ENCODE assay signal across 20 cellular contexts in the genomic region with DNA sequence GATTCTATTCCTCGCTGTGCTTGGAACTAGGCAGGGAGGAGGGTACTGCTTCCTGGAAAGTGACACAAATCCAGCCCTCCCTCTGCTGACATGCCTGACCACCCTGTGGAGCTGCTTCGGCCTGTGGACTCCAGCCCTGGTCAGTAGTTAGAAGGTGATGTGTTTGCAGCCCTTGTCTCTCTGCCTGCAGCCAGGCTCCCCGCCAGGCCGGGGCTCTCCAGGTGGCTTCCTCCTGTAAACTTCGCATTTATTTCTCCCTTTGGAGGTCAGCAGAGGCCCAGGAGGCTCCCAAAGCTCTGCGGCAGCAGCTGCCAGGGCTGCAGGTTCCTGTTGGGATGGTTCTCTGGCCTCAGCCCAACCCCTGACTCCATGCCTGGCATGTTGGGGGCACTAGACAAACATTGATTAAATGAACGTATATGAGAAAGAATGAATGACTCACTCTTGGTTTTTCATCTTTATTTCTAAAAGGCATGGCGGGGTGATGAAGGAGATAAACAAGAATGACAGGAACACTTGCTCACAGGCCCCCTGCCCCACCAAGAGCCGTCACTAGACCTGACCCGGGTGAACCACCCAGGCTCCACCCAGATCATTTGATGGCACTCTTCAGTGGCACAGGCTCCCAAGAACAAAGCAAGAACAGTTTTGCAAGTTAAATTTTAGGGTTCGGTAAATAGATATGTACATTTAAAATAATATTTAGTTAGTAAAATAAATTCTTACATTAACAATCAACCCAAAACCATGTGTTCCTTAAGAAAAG. TPM values are rescaled to one million over a fixed set of nuclear protein-coding genes. Genes with fewer than 3 reads are reported as not detected.
"Had no signal": no experiment of that assay in that cellular context is flagged by ENCODE, and none has a peak within 500 bp of the region (broad histone marks: within the 10 kb centered on the region; RNA-seq: fewer than 3 reads in every experiment).

No MANE protein-coding gene starts in this region.

- H3K4me3 ChIP-seq: tibial artery, vagina had no signal

- H3K9me3 ChIP-seq: tibial artery, vagina had no signal

- H3K4me1 Mint-ChIP-seq: activated T-helper 17 cell treated with anti-CD3 and anti-CD28 coated beads, Interleukin-2, amount 50 U/mL, for 72 hours had no signal

- H3K9me3 Mint-ChIP-seq: activated B cell treated with CpG ODN at 0.5 μM for 24 hours; activated CD4-positive, alpha-beta T cell treated with anti-CD3 and anti-CD28 coated beads, Interleukin-2, amount 10 ng/mL, durations not matched to agents 7 days and 5 days; activated T-helper 17 cell treated with anti-CD3 and anti-CD28 coated beads, Interleukin-2, amount 50 U/mL, for 72 hours; dendritic cell treated with granulocyte-macrophage colony-stimulating factor and Interleukin-4, amounts not matched to agents 40 ng/mL and 50 ng/mL, for 4 days had no signal

- H3K27me3 ChIP-seq: vagina had no signal

- H3K4me3 Mint-ChIP-seq: activated B cell treated with CpG ODN at 0.5 μM for 24 hours; activated CD4-positive, alpha-beta T cell treated with anti-CD3 and anti-CD28 coated beads, Interleukin-2, amount 10 ng/mL, durations not matched to agents 7 days and 5 days; activated T-helper 17 cell treated with anti-CD3 and anti-CD28 coated beads, Interleukin-2, amount 50 U/mL, for 72 hours; dendritic cell treated with granulocyte-macrophage colony-stimulating factor and Interleukin-4, amounts not matched to agents 40 ng/mL and 50 ng/mL, for 4 days; effector memory CD8-positive, alpha-beta T cell; naive thymus-derived CD8-positive, alpha-beta T cell; stimulated activated memory B cell treated with anti-CD40 and anti-IgM and Interleukin-4, amounts not matched to agents 10 μg/mL and 1 μg/mL and 100 μg/mL, for 72 hours had no signal

- H3K36me3 ChIP-seq: brain microvascular endothelial cell, tibial artery, vagina had no signal

- DNase-seq: activated B cell treated with CpG ODN at 0.5 μM for 24 hours; activated CD4-positive, alpha-beta T cell treated with anti-CD3 and anti-CD28 coated beads, Interleukin-2, amount 10 ng/mL, durations not matched to agents 7 days and 5 days; activated CD8-positive, alpha-beta memory T cell treated with anti-CD3 and anti-CD28 coated beads for 24 hours; activated naive CD4-positive, alpha-beta T cell treated with Interleukin-2 at 50 U/mL for 16 hours; anterior cingulate cortex; brain microvascular endothelial cell; cerebellar nuclear complex; effector memory CD8-positive, alpha-beta T cell; head of caudate nucleus; naive thymus-derived CD8-positive, alpha-beta T cell; posterior cingulate gyrus; stimulated activated CD4-positive, alpha-beta T cell treated with anti-CD3 and anti-CD28 coated beads, Interleukin-2, amount 100 ng/mL, for 48 hours; tibial artery had no signal

- H3K36me3 Mint-ChIP-seq: stimulated activated memory B cell treated with anti-CD40 and anti-IgM and Interleukin-4, amounts not matched to agents 10 μg/mL and 1 μg/mL and 100 μg/mL, for 72 hours had no signal

- H3K27ac Mint-ChIP-seq: activated B cell treated with CpG ODN at 0.5 μM for 24 hours; activated CD4-positive, alpha-beta T cell treated with anti-CD3 and anti-CD28 coated beads, Interleukin-2, amount 10 ng/mL, durations not matched to agents 7 days and 5 days; activated T-helper 17 cell treated with anti-CD3 and anti-CD28 coated beads, Interleukin-2, amount 50 U/mL, for 72 hours; dendritic cell treated with granulocyte-macrophage colony-stimulating factor and Interleukin-4, amounts not matched to agents 40 ng/mL and 50 ng/mL, for 4 days; effector memory CD8-positive, alpha-beta T cell; naive thymus-derived CD8-positive, alpha-beta T cell; stimulated activated memory B cell treated with anti-CD40 and anti-IgM and Interleukin-4, amounts not matched to agents 10 μg/mL and 1 μg/mL and 100 μg/mL, for 72 hours had no signal

- H3K27ac ChIP-seq: brain microvascular endothelial cell, tibial artery, vagina had no signal

- FAIRE-seq: frontal cortex, TTC549 had no signal

- ATAC-seq: activated T-helper 17 cell treated with anti-CD3 and anti-CD28 coated beads, Interleukin-2, amount 50 U/mL, for 72 hours; effector memory CD8-positive, alpha-beta T cell; naive thymus-derived CD8-positive, alpha-beta T cell; stimulated activated memory B cell treated with anti-CD40 and anti-IgM and Interleukin-4, amounts not matched to agents 10 μg/mL and 1 μg/mL and 100 μg/mL, for 72 hours had no signal

RNA-seq across cellular contexts. Expression of gene IRX2, which starts 8.4 kb away (rescaled TPM):
- total RNA-seq: activated B cell treated with CpG ODN at 0.5 μM for 24 hours; activated CD4-positive, alpha-beta T cell treated with anti-CD3 and anti-CD28 coated beads, Interleukin-2, amount 10 ng/mL, durations not matched to agents 7 days and 5 days; activated T-helper 17 cell treated with anti-CD3 and anti-CD28 coated beads, Interleukin-2, amount 50 U/mL, for 72 hours; naive thymus-derived CD8-positive, alpha-beta T cell; T-helper 2 cell treated with Interferon-gamma antibody and Interleukin-4, amounts not matched to agents 100 ng/mL and 5 ng/mL, for 36 hours had no signal
